1 cellular context compared by ENCODE assay signal in the genomic region with DNA sequence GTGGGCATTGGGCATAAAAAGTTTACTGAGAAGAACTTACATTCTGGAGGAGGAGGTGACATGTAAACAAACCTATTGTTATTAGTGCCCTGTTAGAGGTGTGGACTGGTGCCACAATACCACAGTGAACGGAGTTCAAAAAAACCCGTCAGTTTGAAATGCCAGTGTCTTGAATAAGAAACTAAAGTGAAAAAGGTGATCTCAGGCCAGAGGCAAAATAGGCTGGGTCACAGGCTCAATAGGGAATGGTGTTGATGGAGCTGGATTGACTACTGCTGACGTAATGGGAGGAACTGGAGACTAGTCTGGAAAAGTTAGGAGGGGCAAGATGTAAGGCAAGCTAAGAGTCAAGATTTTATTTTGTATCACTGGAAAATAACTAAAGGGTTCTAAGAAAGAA.
TF ChIP-seq lines count a peak whose summit lies in the region.

No MANE protein-coding gene starts in this region.

TF ChIP-seq in WTC11, 78 proteins besides CTCF, POLR2A, EP300 and RAD21 (continued from another document):
- TF ChIP-seq, protein P1, sequence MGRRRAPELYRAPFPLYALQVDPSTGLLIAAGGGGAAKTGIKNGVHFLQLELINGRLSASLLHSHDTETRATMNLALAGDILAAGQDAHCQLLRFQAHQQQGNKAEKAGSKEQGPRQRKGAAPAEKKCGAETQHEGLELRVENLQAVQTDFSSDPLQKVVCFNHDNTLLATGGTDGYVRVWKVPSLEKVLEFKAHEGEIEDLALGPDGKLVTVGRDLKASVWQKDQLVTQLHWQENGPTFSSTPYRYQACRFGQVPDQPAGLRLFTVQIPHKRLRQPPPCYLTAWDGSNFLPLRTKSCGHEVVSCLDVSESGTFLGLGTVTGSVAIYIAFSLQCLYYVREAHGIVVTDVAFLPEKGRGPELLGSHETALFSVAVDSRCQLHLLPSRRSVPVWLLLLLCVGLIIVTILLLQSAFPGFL (CRISPR knock-in tag; IDR thresholded peaks at IDR 0.05; ENCODE audit: borderline replicate concordance), result no peak
- no peak for TF ChIP-seq ZNF396 (CRISPR knock-in tag; IDR thresholded peaks at IDR 0.05; ENCODE audit: borderline replicate concordance)
- TF ChIP-seq, protein P2, sequence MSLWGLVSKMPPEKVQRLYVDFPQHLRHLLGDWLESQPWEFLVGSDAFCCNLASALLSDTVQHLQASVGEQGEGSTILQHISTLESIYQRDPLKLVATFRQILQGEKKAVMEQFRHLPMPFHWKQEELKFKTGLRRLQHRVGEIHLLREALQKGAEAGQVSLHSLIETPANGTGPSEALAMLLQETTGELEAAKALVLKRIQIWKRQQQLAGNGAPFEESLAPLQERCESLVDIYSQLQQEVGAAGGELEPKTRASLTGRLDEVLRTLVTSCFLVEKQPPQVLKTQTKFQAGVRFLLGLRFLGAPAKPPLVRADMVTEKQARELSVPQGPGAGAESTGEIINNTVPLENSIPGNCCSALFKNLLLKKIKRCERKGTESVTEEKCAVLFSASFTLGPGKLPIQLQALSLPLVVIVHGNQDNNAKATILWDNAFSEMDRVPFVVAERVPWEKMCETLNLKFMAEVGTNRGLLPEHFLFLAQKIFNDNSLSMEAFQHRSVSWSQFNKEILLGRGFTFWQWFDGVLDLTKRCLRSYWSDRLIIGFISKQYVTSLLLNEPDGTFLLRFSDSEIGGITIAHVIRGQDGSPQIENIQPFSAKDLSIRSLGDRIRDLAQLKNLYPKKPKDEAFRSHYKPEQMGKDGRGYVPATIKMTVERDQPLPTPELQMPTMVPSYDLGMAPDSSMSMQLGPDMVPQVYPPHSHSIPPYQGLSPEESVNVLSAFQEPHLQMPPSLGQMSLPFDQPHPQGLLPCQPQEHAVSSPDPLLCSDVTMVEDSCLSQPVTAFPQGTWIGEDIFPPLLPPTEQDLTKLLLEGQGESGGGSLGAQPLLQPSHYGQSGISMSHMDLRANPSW (CRISPR knock-in tag; conservative IDR thresholded peaks at IDR 0.05; ENCODE audit: low read depth), result no peak
- TF ChIP-seq TP53 (CRISPR knock-in tag; IDR thresholded peaks at IDR 0.05), result no peak
- TF ChIP-seq KAT7 (CRISPR knock-in tag; IDR thresholded peaks at IDR 0.05; ENCODE audit: borderline replicate concordance), result no peak
- no peak for TF ChIP-seq HMGA2 (CRISPR knock-in tag; IDR thresholded peaks at IDR 0.05)
- TF ChIP-seq, protein P3, sequence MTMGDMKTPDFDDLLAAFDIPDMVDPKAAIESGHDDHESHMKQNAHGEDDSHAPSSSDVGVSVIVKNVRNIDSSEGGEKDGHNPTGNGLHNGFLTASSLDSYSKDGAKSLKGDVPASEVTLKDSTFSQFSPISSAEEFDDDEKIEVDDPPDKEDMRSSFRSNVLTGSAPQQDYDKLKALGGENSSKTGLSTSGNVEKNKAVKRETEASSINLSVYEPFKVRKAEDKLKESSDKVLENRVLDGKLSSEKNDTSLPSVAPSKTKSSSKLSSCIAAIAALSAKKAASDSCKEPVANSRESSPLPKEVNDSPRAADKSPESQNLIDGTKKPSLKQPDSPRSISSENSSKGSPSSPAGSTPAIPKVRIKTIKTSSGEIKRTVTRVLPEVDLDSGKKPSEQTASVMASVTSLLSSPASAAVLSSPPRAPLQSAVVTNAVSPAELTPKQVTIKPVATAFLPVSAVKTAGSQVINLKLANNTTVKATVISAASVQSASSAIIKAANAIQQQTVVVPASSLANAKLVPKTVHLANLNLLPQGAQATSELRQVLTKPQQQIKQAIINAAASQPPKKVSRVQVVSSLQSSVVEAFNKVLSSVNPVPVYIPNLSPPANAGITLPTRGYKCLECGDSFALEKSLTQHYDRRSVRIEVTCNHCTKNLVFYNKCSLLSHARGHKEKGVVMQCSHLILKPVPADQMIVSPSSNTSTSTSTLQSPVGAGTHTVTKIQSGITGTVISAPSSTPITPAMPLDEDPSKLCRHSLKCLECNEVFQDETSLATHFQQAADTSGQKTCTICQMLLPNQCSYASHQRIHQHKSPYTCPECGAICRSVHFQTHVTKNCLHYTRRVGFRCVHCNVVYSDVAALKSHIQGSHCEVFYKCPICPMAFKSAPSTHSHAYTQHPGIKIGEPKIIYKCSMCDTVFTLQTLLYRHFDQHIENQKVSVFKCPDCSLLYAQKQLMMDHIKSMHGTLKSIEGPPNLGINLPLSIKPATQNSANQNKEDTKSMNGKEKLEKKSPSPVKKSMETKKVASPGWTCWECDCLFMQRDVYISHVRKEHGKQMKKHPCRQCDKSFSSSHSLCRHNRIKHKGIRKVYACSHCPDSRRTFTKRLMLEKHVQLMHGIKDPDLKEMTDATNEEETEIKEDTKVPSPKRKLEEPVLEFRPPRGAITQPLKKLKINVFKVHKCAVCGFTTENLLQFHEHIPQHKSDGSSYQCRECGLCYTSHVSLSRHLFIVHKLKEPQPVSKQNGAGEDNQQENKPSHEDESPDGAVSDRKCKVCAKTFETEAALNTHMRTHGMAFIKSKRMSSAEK (CRISPR knock-in tag; IDR thresholded peaks at IDR 0.05; ENCODE audit: borderline replicate concordance), result no peak
- TF ChIP-seq, protein P4, sequence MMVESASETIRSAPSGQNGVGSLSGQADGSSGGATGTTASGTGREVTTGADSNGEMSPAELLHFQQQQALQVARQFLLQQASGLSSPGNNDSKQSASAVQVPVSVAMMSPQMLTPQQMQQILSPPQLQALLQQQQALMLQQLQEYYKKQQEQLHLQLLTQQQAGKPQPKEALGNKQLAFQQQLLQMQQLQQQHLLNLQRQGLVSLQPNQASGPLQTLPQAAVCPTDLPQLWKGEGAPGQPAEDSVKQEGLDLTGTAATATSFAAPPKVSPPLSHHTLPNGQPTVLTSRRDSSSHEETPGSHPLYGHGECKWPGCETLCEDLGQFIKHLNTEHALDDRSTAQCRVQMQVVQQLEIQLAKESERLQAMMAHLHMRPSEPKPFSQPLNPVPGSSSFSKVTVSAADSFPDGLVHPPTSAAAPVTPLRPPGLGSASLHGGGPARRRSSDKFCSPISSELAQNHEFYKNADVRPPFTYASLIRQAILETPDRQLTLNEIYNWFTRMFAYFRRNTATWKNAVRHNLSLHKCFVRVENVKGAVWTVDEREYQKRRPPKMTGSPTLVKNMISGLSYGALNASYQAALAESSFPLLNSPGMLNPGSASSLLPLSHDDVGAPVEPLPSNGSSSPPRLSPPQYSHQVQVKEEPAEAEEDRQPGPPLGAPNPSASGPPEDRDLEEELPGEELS (CRISPR knock-in tag; IDR thresholded peaks at IDR 0.05), result no peak
- TF ChIP-seq ZNF423 (CRISPR knock-in tag; IDR thresholded peaks at IDR 0.05), result no peak
